In the genomic region with DNA sequence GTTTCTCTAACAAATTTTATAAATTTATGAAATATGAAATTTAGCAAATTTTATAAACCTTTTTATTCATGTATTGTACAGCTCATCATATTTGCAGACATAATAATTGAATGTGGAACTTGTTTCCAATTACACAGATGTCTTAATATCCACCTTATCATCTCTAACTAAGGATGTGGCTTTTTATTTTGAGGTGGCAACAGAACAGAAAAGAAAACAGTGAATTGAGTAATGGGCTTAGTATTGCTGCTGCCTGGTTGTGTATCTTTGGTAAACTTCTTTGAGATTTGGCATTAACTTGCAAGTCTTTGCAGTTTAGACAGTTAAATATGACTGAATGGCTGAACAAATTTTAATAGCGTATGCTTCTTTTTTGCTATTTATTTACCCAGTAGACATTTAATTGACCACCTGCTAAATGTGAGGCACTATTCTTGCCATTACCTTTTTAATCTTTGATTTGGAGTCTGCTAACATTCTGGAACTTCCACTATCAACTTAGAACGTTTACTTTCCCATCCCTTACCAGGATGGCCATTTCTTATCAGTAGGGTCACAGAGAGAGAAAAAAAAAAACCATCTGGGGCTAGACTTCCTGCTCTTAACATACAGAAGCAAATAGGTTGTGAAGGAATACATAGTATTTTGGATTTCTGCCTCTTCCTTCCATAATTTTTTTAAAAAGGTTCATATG, we compare ENCODE assay signal across 1 cellular context.
TF ChIP-seq lines count a peak whose summit lies in the region.

No MANE protein-coding gene starts in this region.

TF ChIP-seq in A549, 52 proteins besides CTCF, POLR2A, EP300 and RAD21:
- TF ChIP-seq, protein P1, sequence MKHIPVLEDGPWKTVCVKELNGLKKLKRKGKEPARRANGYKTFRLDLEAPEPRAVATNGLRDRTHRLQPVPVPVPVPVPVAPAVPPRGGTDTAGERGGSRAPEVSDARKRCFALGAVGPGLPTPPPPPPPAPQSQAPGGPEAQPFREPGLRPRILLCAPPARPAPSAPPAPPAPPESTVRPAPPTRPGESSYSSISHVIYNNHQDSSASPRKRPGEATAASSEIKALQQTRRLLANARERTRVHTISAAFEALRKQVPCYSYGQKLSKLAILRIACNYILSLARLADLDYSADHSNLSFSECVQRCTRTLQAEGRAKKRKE (CRISPR knock-in tag; IDR thresholded peaks at IDR 0.05; ENCODE audit: low read depth), result no peak
- TF ChIP-seq CEBPB (IDR thresholded peaks at IDR 0.05) (no peak), KDM5A (IDR thresholded peaks at IDR 0.05) (no peak), RCOR1 (IDR thresholded peaks at IDR 0.05; ENCODE audit: low read depth, low read length) (no peak)
